Comparison of ENCODE assay signal across 2 cellular contexts in the genomic region with DNA sequence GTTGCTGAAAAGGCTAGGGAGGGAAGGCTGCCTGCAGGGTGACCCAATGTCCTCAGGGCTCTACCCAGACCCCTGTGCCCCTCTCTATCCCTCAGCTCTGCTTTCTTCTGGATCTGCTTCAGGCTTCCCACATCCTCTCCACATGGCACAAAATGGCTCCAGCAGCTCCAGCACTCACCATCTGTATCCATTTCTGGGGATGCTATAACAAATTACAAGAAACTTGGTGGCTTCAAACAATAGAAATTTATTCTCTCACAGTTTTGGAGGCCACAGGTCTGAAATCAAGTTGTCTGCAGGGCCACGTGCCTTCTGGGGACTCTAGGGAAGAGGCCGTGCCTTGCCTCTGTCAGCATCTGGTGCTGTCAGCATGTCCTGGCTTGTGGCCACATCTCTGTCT.
A peak's percentile ranks its signal among the peaks of the same experiment; 100 is the strongest.
TF ChIP-seq lines count a peak whose summit lies in the region.

No MANE protein-coding gene starts in this region.

TF ChIP-seq in IMR-90, 13 proteins besides CTCF, POLR2A, EP300 and RAD21:
- TF ChIP-seq RFX5 (IDR thresholded peaks at IDR 0.05; ENCODE audit: low read depth, low read length) (no peak), MAZ (IDR thresholded peaks at IDR 0.05; ENCODE audit: borderline replicate concordance, low read depth, low read length) (no peak), RCOR1 (IDR thresholded peaks at IDR 0.05; ENCODE audit: insufficient replicate concordance, low read length) (no peak), FOS (IDR thresholded peaks at IDR 0.05; ENCODE audit: low read depth, low read length) (no peak), CEBPB (IDR thresholded peaks at IDR 0.05; ENCODE audit: low read depth, low read length) (no peak), SMC3 (IDR thresholded peaks at IDR 0.05; ENCODE audit: low read depth, low read length) (no peak), NFE2L2 (IDR thresholded peaks at IDR 0.05; ENCODE audit: low read depth, low read length) (no peak), BHLHE40 (IDR thresholded peaks at IDR 0.05; ENCODE audit: low read depth, low read length) (no peak), USF2 (IDR thresholded peaks at IDR 0.05; ENCODE audit: low read depth, low read length) (no peak), MAFK (IDR thresholded peaks at IDR 0.05; ENCODE audit: low read depth, low read length) (no peak)
- TF ChIP-seq, protein P1, sequence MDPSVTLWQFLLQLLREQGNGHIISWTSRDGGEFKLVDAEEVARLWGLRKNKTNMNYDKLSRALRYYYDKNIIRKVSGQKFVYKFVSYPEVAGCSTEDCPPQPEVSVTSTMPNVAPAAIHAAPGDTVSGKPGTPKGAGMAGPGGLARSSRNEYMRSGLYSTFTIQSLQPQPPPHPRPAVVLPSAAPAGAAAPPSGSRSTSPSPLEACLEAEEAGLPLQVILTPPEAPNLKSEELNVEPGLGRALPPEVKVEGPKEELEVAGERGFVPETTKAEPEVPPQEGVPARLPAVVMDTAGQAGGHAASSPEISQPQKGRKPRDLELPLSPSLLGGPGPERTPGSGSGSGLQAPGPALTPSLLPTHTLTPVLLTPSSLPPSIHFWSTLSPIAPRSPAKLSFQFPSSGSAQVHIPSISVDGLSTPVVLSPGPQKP (IDR thresholded peaks at IDR 0.05; ENCODE audit: borderline replicate concordance, low read depth, low read length), result no peak

TF ChIP-seq in K562, 482 proteins besides CTCF, POLR2A, EP300 and RAD21 (continues in another document):
- TF ChIP-seq SMAD1 (IDR thresholded peaks at IDR 0.05; ENCODE audit: low read depth, low read length, partially characterized antibody) (no peak), ELF1 (tag; IDR thresholded peaks at IDR 0.05) (no peak), SIN3A (IDR thresholded peaks at IDR 0.05; ENCODE audit: borderline replicate concordance in 2 of 2, control insufficient read depth in 1 of 2, low read depth in 2 of 2, low read length in 2 of 2) (no peak), CBX3 (IDR thresholded peaks at IDR 0.05; ENCODE audit: borderline replicate concordance in 1 of 2, low read length in 2 of 2) (peak in 1 of 2 experiments; percentile 60; a peak in 1 of 3 replicates), STAT5B (CRISPR knock-in tag; IDR thresholded peaks at IDR 0.05) (no peak), MAZ (CRISPR knock-in tag; conservative IDR thresholded peaks at IDR 0.05 in 1 of 2, IDR thresholded peaks at IDR 0.05 in 1 of 2) (no peak), CREB1 (IDR thresholded peaks at IDR 0.05) (no peak), CREB1 (CRISPR knock-in tag; IDR thresholded peaks at IDR 0.05) (no peak), ZNF639 (CRISPR knock-in tag; conservative IDR thresholded peaks at IDR 0.05 in 1 of 2, IDR thresholded peaks at IDR 0.05 in 1 of 2) (no peak), ZMIZ1 (IDR thresholded peaks at IDR 0.05; ENCODE audit: low read depth in 2 of 2, low read length in 2 of 2) (no peak), ZNF444 (CRISPR knock-in tag; IDR thresholded peaks at IDR 0.05) (no peak), ZNF280A (IDR thresholded peaks at IDR 0.05; ENCODE audit: low read depth, partially characterized antibody) (no peak), GATA2 (CRISPR knock-in tag; IDR thresholded peaks at IDR 0.05) (no peak), IFI16 (CRISPR knock-in tag; IDR thresholded peaks at IDR 0.05) (no peak), ARID1B (IDR thresholded peaks at IDR 0.05) (no peak), RHOXF2B (CRISPR knock-in tag; conservative IDR thresholded peaks at IDR 0.05) (no peak), ARID4B (CRISPR knock-in tag; IDR thresholded peaks at IDR 0.05) (no peak), FUS (optimal IDR thresholded peaks at IDR 0.05; ENCODE audit: low read depth, low read length) (no peak), NFYB (IDR thresholded peaks at IDR 0.05; ENCODE audit: extremely low read depth, insufficient read length) (no peak), JUND (IDR thresholded peaks at IDR 0.05; ENCODE audit: borderline replicate concordance, low read depth, low read length) (no peak), JUND (tag; IDR thresholded peaks at IDR 0.05; ENCODE audit: borderline replicate concordance, low read depth, low read length) (no peak), RCOR1 (IDR thresholded peaks at IDR 0.05; ENCODE audit: borderline replicate concordance in 1 of 2, low read depth in 2 of 2, low read length in 2 of 2) (peak in 1 of 2 experiments; percentile 24; a peak in 1 of 4 replicates), SMARCA5 (IDR thresholded peaks at IDR 0.05) (peak; percentile 44; the same call in 1 of the 2 replicates), MTF1 (CRISPR knock-in tag; IDR thresholded peaks at IDR 0.05; ENCODE audit: borderline replicate concordance) (no peak), DNMT1 (IDR thresholded peaks at IDR 0.05) (no peak), PHF8 (IDR thresholded peaks at IDR 0.05; ENCODE audit: borderline replicate concordance, low read length) (no peak), TCF15 (CRISPR knock-in tag; IDR thresholded peaks at IDR 0.05) (no peak), DACH1 (IDR thresholded peaks at IDR 0.05; ENCODE audit: partially characterized antibody) (no peak), CBX1 (IDR thresholded peaks at IDR 0.05; ENCODE audit: low read depth) (no peak), HCFC1 (IDR thresholded peaks at IDR 0.05; ENCODE audit: low read depth, low read length) (no peak), BRD4 (IDR thresholded peaks at IDR 0.05) (no peak), SPI1 (IDR thresholded peaks at IDR 0.05; ENCODE audit: borderline replicate concordance, low read depth, low read length) (no peak), SRSF1 (IDR thresholded peaks at IDR 0.05; ENCODE audit: low read depth, low read length) (no peak), ZNF24 (IDR thresholded peaks at IDR 0.05) (no peak), XRCC4 (IDR thresholded peaks at IDR 0.05; ENCODE audit: extremely low read depth, insufficient read depth, insufficient read length) (no peak)
- TF ChIP-seq, protein P2, sequence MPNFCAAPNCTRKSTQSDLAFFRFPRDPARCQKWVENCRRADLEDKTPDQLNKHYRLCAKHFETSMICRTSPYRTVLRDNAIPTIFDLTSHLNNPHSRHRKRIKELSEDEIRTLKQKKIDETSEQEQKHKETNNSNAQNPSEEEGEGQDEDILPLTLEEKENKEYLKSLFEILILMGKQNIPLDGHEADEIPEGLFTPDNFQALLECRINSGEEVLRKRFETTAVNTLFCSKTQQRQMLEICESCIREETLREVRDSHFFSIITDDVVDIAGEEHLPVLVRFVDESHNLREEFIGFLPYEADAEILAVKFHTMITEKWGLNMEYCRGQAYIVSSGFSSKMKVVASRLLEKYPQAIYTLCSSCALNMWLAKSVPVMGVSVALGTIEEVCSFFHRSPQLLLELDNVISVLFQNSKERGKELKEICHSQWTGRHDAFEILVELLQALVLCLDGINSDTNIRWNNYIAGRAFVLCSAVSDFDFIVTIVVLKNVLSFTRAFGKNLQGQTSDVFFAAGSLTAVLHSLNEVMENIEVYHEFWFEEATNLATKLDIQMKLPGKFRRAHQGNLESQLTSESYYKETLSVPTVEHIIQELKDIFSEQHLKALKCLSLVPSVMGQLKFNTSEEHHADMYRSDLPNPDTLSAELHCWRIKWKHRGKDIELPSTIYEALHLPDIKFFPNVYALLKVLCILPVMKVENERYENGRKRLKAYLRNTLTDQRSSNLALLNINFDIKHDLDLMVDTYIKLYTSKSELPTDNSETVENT (CRISPR knock-in tag; IDR thresholded peaks at IDR 0.05), result no peak
